ENCODE assay signal across 1 cellular context in genomic region chr10:3944591-3944990, GRCh38.
TF ChIP-seq lines count a peak whose summit lies in the region.

No MANE protein-coding gene starts in this region.

TF ChIP-seq in GM23338, 12 proteins besides CTCF, POLR2A, EP300 and RAD21:
- TF ChIP-seq STAT1 (IDR thresholded peaks at IDR 0.05; ENCODE audit: unreplicated experiment) (no peak), ETS1 (IDR thresholded peaks at IDR 0.05) (no peak), ZNF462 (CRISPR knock-in tag; IDR thresholded peaks at IDR 0.05) (no peak), NANOG (IDR thresholded peaks at IDR 0.05; ENCODE audit: borderline replicate concordance) (no peak), ZNF331 (CRISPR knock-in tag; IDR thresholded peaks at IDR 0.05; ENCODE audit: low read depth) (no peak), JUNB (IDR thresholded peaks at IDR 0.05; ENCODE audit: unreplicated experiment) (no peak)
